8 cellular contexts compared by ENCODE assay signal in the genomic region with DNA sequence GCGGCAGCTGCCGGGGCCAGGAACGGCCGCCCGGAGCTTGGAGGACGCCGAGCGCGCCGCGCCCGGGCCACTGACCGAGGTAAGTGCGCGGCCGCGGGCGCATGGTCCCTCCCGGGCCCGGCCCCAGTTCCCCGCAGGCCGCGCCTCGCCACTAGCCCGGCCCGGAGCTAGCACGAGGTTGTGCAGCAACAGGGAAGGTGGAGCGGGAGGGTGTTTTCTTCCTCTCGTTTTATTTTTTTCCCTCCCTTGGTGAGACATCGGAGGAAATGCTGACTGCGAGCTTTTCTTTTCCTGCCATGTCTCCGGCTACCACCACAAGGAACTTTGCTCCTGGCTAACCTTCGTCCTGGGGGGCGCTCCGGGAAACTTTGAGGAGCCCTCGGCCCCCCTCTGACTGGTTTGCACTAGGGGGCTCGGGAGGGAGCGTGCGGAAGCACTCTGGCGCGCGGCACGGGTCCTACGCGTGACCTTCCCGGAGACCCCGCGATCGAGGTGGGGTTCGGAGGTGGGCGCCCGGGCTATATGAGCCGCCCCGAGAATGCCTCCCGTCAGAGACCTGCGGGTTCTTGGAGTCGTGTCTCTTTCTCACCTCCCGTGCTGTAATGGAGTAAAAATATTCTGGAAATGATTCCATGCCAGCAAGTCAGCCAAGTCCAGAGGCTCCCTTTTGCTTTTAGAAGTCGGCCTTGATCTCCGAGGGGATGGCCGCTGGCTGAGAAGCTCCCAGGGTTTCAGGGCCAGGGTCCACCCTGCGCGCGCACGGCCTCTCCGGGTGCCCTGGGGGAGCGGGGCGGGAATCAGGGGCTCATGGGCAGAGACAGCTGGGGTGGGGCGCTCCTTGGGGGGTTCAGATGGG. TPM values are rescaled to one million over a fixed set of nuclear protein-coding genes. Genes with fewer than 3 reads are reported as not detected.
DNase-seq lines count a peak whose midpoint lies in the region; ATAC-seq and TF ChIP-seq lines count a peak whose summit lies in the region.

No MANE protein-coding gene starts in this region.

- H3K4me3 ChIP-seq in AG04449 (ENCODE audit: low read depth, low read length) = peak overlapping the region; percentile 33

- TF ChIP-seq CTCF in AG04449 (IDR thresholded peaks at IDR 0.05; ENCODE audit: insufficient read depth, low read length, missing control alignments) = no peak

- H3K36me3 Mint-ChIP-seq in IgD-negative memory B cell = no peaks in the 10 kb centered on the region

- DNase-seq in AG04449 (ENCODE audit: low read depth, low spot score) (no peak), epidermal melanocyte (ENCODE audit: insufficient read length, low spot score) (peak; percentile 32), myocyte (ENCODE audit: low read depth) (peak; percentile 59), NCI-H82 treated with DMSO at 0.1 percent for 48 hours (lab: John Stamatoyannopoulos, UW; ENCODE audit: unreplicated experiment) (no peak)
- no peak for DNase-seq in activated CD4-positive, alpha-beta T cell treated with anti-CD3 and anti-CD28 coated beads for 48 hours
- no peak for DNase-seq in stimulated activated CD4-positive, alpha-beta T cell treated with anti-CD3 and anti-CD28 coated beads, Interleukin-1b, Interleukin-23, amount 100 ng/mL, for 48 hours

- POLR2A ChIA-PET in AG04449 (lab: Yijun Ruan, JAX) = no interaction called here

- H3K9me3 Mint-ChIP-seq in IgD-negative memory B cell = peaks cover 0 to 3% (median 0%) of the 10 kb centered on the region in 3 donors

- H3K4me1 Mint-ChIP-seq in IgD-negative memory B cell = peaks cover 0 to 14% (median 2%) of the 10 kb centered on the region in 3 donors

- H3K27me3 Mint-ChIP-seq in IgD-negative memory B cell = peaks cover 38% of the 10 kb centered on the region

- CTCF ChIA-PET in AG04449 (lab: Yijun Ruan, JAX) = no interaction called here

- no peak overlapping the region for H3K27ac Mint-ChIP-seq in IgD-negative memory B cell

- H3K4me3 Mint-ChIP-seq in IgD-negative memory B cell = peak overlapping the region in 3 of 4 donors; percentile 21 to 68 (median 57)

- ATAC-seq in GM18909 (IDR thresholded peaks at IDR 0.05; ENCODE audit: poor library complexity, unreplicated experiment) = no peak

RNA-seq across cellular contexts. Expression of a gene that starts 0.9 kb away (rescaled TPM):
- polyA plus RNA-seq in IgD-negative memory B cell = not detected
- 14.6 and 15.4 TPM in 2 replicates for total RNA-seq in myocyte
- polyA plus RNA-seq in myocyte (2012) = 3.7 TPM

Comparison
In these comparisons a context has a peak if more than half of its experiments do, and no peak if none do; other contexts are left out.
1. DNase-seq: peak in epidermal melanocyte (single experiment) and myocyte (single experiment); none in AG04449 (single experiment), NCI-H82 treated with DMSO at 0.1 percent for 48 hours (single experiment), activated CD4-positive, alpha-beta T cell treated with anti-CD3 and anti-CD28 coated beads for 48 hours (single experiment) and stimulated activated CD4-positive, alpha-beta T cell treated with anti-CD3 and anti-CD28 coated beads, Interleukin-1b, Interleukin-23, amount 100 ng/mL, for 48 hours (single experiment).